In the genomic region with DNA sequence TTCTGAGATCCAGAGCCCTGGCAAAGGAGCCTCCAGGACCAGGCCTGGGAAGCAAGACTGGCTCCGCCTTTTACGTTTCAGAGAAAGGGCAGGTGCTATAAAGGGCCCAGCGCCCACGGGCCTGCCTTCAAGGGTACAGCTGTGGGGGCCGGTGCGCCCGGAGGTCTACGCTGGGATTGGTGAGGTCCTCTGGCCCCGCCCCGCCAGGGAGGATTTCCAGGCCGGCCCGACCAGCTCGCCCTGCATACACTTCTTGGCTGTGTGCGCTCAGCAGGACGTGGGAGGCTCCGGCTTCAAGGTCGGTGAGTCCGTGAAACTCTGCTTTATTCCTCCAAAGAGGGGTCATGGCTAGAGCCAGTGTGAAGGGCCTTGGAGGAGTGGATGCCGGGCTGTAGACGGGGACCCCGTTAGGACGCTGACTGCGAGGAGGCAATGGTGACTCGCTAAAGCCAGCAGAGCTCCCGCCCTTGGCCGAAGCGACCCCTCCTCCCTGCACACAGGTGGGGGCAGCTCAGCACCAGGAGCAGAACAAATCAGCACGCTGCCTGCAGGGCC, we compare ENCODE assay signal across 1 cellular context.
A peak's percentile ranks its signal among the peaks of the same experiment; 100 is the strongest.
TF ChIP-seq lines count a peak whose summit lies in the region.

A gene (plus strand): TSS at position 243 of the 555 bp plus-strand sequence. CDS start 17,811 bp downstream, outside the sequence.

TF ChIP-seq in HepG2, 621 proteins besides CTCF, POLR2A, EP300 and RAD21 (continued from another document and continues in another):
- TF ChIP-seq, protein P1, sequence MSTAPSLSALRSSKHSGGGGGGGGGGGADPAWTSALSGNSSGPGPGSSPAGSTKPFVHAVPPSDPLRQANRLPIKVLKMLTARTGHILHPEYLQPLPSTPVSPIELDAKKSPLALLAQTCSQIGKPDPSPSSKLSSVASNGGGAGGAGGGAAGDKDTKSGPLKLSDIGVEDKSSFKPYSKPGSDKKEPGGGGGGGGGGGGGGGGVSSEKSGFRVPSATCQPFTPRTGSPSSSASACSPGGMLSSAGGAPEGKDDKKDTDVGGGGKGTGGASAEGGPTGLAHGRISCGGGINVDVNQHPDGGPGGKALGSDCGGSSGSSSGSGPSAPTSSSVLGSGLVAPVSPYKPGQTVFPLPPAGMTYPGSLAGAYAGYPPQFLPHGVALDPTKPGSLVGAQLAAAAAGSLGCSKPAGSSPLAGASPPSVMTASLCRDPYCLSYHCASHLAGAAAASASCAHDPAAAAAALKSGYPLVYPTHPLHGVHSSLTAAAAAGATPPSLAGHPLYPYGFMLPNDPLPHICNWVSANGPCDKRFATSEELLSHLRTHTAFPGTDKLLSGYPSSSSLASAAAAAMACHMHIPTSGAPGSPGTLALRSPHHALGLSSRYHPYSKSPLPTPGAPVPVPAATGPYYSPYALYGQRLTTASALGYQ (CRISPR knock-in tag; IDR thresholded peaks at IDR 0.05): no peak
- TF ChIP-seq, protein P2, sequence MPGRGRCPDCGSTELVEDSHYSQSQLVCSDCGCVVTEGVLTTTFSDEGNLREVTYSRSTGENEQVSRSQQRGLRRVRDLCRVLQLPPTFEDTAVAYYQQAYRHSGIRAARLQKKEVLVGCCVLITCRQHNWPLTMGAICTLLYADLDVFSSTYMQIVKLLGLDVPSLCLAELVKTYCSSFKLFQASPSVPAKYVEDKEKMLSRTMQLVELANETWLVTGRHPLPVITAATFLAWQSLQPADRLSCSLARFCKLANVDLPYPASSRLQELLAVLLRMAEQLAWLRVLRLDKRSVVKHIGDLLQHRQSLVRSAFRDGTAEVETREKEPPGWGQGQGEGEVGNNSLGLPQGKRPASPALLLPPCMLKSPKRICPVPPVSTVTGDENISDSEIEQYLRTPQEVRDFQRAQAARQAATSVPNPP (CRISPR knock-in tag; IDR thresholded peaks at IDR 0.05): no peak
- TF ChIP-seq SYNCRIP (IDR thresholded peaks at IDR 0.05; ENCODE audit: insufficient read depth, low read depth, low read length): no peak
- TF ChIP-seq, protein P3, sequence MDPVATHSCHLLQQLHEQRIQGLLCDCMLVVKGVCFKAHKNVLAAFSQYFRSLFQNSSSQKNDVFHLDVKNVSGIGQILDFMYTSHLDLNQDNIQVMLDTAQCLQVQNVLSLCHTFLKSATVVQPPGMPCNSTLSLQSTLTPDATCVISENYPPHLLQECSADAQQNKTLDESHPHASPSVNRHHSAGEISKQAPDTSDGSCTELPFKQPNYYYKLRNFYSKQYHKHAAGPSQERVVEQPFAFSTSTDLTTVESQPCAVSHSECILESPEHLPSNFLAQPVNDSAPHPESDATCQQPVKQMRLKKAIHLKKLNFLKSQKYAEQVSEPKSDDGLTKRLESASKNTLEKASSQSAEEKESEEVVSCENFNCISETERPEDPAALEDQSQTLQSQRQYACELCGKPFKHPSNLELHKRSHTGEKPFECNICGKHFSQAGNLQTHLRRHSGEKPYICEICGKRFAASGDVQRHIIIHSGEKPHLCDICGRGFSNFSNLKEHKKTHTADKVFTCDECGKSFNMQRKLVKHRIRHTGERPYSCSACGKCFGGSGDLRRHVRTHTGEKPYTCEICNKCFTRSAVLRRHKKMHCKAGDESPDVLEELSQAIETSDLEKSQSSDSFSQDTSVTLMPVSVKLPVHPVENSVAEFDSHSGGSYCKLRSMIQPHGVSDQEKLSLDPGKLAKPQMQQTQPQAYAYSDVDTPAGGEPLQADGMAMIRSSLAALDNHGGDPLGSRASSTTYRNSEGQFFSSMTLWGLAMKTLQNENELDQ (CRISPR knock-in tag; IDR thresholded peaks at IDR 0.05; ENCODE audit: borderline replicate concordance): no peak
- no peak for TF ChIP-seq ZNF354B (CRISPR knock-in tag; IDR thresholded peaks at IDR 0.05)
- TF ChIP-seq ZNF160 (CRISPR knock-in tag; IDR thresholded peaks at IDR 0.05): no peak
- TF ChIP-seq MAFK (conservative IDR thresholded peaks at IDR 0.05 in 1 of 2, IDR thresholded peaks at IDR 0.05 in 1 of 2; ENCODE audit: low read length in 2 of 2): no peak
- no peak for TF ChIP-seq CAMTA2 (CRISPR knock-in tag; IDR thresholded peaks at IDR 0.05; ENCODE audit: borderline replicate concordance)
- TF ChIP-seq, protein P4, sequence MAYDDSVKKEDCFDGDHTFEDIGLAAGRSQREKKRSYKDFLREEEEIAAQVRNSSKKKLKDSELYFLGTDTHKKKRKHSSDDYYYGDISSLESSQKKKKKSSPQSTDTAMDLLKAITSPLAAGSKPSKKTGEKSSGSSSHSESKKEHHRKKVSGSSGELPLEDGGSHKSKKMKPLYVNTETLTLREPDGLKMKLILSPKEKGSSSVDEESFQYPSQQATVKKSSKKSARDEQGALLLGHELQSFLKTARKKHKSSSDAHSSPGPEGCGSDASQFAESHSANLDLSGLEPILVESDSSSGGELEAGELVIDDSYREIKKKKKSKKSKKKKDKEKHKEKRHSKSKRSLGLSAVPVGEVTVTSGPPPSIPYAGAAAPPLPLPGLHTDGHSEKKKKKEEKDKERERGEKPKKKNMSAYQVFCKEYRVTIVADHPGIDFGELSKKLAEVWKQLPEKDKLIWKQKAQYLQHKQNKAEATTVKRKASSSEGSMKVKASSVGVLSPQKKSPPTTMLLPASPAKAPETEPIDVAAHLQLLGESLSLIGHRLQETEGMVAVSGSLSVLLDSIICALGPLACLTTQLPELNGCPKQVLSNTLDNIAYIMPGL (CRISPR knock-in tag; IDR thresholded peaks at IDR 0.05; ENCODE audit: borderline replicate concordance in 1 of 2, low read depth in 1 of 2): no peak
- peak; percentile 86 for TF ChIP-seq AGO2 (optimal IDR thresholded peaks at IDR 0.05; ENCODE audit: low read depth, low read length)
- TF ChIP-seq CHD4 (IDR thresholded peaks at IDR 0.05; ENCODE audit: borderline replicate concordance, low read length): no peak
- no peak for TF ChIP-seq ZNF10 (CRISPR knock-in tag; IDR thresholded peaks at IDR 0.05; ENCODE audit: borderline replicate concordance, low read depth)
- no peak for TF ChIP-seq ZNF7 (CRISPR knock-in tag; IDR thresholded peaks at IDR 0.05)
- TF ChIP-seq, protein P5, sequence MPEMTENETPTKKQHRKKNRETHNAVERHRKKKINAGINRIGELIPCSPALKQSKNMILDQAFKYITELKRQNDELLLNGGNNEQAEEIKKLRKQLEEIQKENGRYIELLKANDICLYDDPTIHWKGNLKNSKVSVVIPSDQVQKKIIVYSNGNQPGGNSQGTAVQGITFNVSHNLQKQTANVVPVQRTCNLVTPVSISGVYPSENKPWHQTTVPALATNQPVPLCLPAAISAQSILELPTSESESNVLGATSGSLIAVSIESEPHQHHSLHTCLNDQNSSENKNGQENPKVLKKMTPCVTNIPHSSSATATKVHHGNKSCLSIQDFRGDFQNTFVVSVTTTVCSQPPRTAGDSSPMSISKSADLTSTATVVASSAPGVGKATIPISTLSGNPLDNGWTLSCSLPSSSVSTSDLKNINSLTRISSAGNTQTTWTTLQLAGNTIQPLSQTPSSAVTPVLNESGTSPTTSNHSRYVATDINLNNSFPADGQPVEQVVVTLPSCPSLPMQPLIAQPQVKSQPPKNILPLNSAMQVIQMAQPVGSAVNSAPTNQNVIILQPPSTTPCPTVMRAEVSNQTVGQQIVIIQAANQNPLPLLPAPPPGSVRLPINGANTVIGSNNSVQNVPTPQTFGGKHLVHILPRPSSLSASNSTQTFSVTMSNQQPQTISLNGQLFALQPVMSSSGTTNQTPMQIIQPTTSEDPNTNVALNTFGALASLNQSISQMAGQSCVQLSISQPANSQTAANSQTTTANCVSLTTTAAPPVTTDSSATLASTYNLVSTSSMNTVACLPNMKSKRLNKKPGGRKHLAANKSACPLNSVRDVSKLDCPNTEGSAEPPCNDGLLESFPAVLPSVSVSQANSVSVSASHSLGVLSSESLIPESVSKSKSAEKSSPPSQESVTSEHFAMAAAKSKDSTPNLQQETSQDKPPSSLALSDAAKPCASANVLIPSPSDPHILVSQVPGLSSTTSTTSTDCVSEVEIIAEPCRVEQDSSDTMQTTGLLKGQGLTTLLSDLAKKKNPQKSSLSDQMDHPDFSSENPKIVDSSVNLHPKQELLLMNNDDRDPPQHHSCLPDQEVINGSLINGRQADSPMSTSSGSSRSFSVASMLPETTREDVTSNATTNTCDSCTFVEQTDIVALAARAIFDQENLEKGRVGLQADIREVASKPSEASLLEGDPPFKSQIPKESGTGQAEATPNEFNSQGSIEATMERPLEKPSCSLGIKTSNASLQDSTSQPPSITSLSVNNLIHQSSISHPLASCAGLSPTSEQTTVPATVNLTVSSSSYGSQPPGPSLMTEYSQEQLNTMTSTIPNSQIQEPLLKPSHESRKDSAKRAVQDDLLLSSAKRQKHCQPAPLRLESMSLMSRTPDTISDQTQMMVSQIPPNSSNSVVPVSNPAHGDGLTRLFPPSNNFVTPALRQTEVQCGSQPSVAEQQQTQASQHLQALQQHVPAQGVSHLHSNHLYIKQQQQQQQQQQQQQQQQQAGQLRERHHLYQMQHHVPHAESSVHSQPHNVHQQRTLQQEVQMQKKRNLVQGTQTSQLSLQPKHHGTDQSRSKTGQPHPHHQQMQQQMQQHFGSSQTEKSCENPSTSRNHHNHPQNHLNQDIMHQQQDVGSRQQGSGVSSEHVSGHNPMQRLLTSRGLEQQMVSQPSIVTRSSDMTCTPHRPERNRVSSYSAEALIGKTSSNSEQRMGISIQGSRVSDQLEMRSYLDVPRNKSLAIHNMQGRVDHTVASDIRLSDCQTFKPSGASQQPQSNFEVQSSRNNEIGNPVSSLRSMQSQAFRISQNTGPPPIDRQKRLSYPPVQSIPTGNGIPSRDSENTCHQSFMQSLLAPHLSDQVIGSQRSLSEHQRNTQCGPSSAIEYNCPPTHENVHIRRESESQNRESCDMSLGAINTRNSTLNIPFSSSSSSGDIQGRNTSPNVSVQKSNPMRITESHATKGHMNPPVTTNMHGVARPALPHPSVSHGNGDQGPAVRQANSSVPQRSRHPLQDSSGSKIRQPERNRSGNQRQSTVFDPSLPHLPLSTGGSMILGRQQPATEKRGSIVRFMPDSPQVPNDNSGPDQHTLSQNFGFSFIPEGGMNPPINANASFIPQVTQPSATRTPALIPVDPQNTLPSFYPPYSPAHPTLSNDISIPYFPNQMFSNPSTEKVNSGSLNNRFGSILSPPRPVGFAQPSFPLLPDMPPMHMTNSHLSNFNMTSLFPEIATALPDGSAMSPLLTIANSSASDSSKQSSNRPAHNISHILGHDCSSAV (CRISPR knock-in tag; IDR thresholded peaks at IDR 0.05; ENCODE audit: borderline replicate concordance): no peak
- TF ChIP-seq, protein P6, sequence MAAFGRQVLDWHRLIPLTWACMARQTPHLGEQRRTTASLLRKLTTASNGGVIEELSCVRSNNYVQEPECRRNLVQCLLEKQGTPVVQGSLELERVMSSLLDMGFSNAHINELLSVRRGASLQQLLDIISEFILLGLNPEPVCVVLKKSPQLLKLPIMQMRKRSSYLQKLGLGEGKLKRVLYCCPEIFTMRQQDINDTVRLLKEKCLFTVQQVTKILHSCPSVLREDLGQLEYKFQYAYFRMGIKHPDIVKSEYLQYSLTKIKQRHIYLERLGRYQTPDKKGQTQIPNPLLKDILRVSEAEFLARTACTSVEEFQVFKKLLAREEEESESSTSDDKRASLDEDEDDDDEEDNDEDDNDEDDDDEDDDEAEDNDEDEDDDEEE (CRISPR knock-in tag; IDR thresholded peaks at IDR 0.05): no peak
- TF ChIP-seq GATAD2A (CRISPR knock-in tag; IDR thresholded peaks at IDR 0.05): 0 out of 2 replicates have a peak, but pooled peaks have one; percentile 14
- no peak for TF ChIP-seq ZC3H4 (CRISPR knock-in tag; IDR thresholded peaks at IDR 0.05; ENCODE audit: borderline replicate concordance)
- TF ChIP-seq, protein P7, sequence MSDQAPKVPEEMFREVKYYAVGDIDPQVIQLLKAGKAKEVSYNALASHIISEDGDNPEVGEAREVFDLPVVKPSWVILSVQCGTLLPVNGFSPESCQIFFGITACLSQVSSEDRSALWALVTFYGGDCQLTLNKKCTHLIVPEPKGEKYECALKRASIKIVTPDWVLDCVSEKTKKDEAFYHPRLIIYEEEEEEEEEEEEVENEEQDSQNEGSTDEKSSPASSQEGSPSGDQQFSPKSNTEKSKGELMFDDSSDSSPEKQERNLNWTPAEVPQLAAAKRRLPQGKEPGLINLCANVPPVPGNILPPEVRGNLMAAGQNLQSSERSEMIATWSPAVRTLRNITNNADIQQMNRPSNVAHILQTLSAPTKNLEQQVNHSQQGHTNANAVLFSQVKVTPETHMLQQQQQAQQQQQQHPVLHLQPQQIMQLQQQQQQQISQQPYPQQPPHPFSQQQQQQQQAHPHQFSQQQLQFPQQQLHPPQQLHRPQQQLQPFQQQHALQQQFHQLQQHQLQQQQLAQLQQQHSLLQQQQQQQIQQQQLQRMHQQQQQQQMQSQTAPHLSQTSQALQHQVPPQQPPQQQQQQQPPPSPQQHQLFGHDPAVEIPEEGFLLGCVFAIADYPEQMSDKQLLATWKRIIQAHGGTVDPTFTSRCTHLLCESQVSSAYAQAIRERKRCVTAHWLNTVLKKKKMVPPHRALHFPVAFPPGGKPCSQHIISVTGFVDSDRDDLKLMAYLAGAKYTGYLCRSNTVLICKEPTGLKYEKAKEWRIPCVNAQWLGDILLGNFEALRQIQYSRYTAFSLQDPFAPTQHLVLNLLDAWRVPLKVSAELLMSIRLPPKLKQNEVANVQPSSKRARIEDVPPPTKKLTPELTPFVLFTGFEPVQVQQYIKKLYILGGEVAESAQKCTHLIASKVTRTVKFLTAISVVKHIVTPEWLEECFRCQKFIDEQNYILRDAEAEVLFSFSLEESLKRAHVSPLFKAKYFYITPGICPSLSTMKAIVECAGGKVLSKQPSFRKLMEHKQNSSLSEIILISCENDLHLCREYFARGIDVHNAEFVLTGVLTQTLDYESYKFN (CRISPR knock-in tag; conservative IDR thresholded peaks at IDR 0.05): no peak
- TF ChIP-seq, protein P8, sequence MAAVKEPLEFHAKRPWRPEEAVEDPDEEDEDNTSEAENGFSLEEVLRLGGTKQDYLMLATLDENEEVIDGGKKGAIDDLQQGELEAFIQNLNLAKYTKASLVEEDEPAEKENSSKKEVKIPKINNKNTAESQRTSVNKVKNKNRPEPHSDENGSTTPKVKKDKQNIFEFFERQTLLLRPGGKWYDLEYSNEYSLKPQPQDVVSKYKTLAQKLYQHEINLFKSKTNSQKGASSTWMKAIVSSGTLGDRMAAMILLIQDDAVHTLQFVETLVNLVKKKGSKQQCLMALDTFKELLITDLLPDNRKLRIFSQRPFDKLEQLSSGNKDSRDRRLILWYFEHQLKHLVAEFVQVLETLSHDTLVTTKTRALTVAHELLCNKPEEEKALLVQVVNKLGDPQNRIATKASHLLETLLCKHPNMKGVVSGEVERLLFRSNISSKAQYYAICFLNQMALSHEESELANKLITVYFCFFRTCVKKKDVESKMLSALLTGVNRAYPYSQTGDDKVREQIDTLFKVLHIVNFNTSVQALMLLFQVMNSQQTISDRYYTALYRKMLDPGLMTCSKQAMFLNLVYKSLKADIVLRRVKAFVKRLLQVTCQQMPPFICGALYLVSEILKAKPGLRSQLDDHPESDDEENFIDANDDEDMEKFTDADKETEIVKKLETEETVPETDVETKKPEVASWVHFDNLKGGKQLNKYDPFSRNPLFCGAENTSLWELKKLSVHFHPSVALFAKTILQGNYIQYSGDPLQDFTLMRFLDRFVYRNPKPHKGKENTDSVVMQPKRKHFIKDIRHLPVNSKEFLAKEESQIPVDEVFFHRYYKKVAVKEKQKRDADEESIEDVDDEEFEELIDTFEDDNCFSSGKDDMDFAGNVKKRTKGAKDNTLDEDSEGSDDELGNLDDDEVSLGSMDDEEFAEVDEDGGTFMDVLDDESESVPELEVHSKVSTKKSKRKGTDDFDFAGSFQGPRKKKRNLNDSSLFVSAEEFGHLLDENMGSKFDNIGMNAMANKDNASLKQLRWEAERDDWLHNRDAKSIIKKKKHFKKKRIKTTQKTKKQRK (IDR thresholded peaks at IDR 0.05; ENCODE audit: low read length): no peak
- TF ChIP-seq POLR2AphosphoS2 (IDR thresholded peaks at IDR 0.05; ENCODE audit: low read depth, low read length): no peak
